25 cellular contexts compared by ENCODE assay signal in the genomic region with DNA sequence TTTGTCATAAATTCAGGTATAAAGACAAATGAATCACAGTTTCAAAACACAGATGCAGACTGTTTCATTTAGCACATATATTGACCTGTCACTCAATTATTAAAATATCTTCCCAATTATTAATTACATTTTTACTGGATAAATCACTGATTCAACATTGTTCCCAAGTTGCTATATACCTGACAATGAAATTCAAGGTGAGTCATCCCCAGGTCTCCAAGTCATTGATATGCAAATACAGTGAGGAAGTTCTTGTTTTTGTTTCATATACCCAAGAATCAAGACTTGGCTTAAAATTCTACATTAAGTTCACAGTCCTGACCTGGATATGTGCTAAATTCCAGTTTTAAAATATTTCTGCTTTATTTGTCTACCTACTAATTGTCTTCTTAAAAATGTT.
"Had no signal": no experiment of that assay in that cellular context is flagged by ENCODE, and none has a peak within 500 bp of the region (broad histone marks: within the 10 kb centered on the region; RNA-seq: fewer than 3 reads in every experiment).

No MANE protein-coding gene starts in this region.

- H3K27me3 Mint-ChIP-seq: activated T-helper 17 cell treated with anti-CD3 and anti-CD28 coated beads, Interleukin-2, amount 50 U/mL, for 72 hours; effector memory CD8-positive, alpha-beta T cell; memory B cell; stimulated activated naive CD8-positive, alpha-beta T cell treated with anti-CD3 and anti-CD28 coated beads, Interleukin-15, amount 100 ng/mL, for 72 hours had no signal

- H3K9me3 ChIP-seq: esophagus squamous epithelium, gastroesophageal sphincter, mucosa of descending colon, tibial artery had no signal

- DNase-seq: activated T-cell treated with anti-CD3 and anti-CD28 coated beads, Interleukin-2, amount 50 U/mL, for 1 hour; aorta; central memory CD4-positive, alpha-beta T cell; effector memory CD8-positive, alpha-beta T cell; esophagus squamous epithelium; head of caudate nucleus; hypothalamus; immature natural killer cell; kidney glomerular epithelial cell; mucosa of descending colon; occipital lobe; posterior cingulate gyrus; small intestine; stimulated activated CD4-positive, alpha-beta T cell treated with anti-CD3 and anti-CD28 coated beads, Interleukin-2, amount 100 ng/mL, for 24 hours; stimulated activated naive CD8-positive, alpha-beta T cell treated with anti-CD3 and anti-CD28 coated beads, Interleukin-15, amount 100 ng/mL, for 72 hours; T-helper 9 cell; tibial artery had no signal

- H3K36me3 Mint-ChIP-seq: activated naive CD4-positive, alpha-beta T cell treated with anti-CD3 and anti-CD28 coated beads, Interleukin-2, amount 50 U/mL, for 72 hours; brain; immature natural killer cell; memory B cell; stimulated activated effector memory CD8-positive, alpha-beta T cell treated with anti-CD3 and anti-CD28 coated beads, Interleukin-12 subunit alpha, Interleukin-12 subunit beta, amount 100 ng/mL, for 72 hours had no signal

- H3K4me3 ChIP-seq: esophagus squamous epithelium, gastroesophageal sphincter, mucosa of descending colon, tibial artery had no signal

- H3K27me3 ChIP-seq: gastroesophageal sphincter, tibial artery had no signal

- H3K27ac Mint-ChIP-seq: activated T-helper 17 cell treated with anti-CD3 and anti-CD28 coated beads, Interleukin-2, amount 50 U/mL, for 72 hours; brain; effector memory CD8-positive, alpha-beta T cell; immature natural killer cell; memory B cell; stimulated activated effector memory CD8-positive, alpha-beta T cell treated with anti-CD3 and anti-CD28 coated beads, Interleukin-12 subunit alpha, Interleukin-12 subunit beta, amount 100 ng/mL, for 72 hours; stimulated activated naive CD8-positive, alpha-beta T cell treated with anti-CD3 and anti-CD28 coated beads, Interleukin-15, amount 100 ng/mL, for 72 hours had no signal

- H3K9me3 Mint-ChIP-seq: brain had no signal

- H3K4me3 Mint-ChIP-seq: activated T-helper 17 cell treated with anti-CD3 and anti-CD28 coated beads, Interleukin-2, amount 50 U/mL, for 72 hours; brain; effector memory CD8-positive, alpha-beta T cell; immature natural killer cell; memory B cell; stimulated activated effector memory CD8-positive, alpha-beta T cell treated with anti-CD3 and anti-CD28 coated beads, Interleukin-12 subunit alpha, Interleukin-12 subunit beta, amount 100 ng/mL, for 72 hours; stimulated activated naive CD8-positive, alpha-beta T cell treated with anti-CD3 and anti-CD28 coated beads, Interleukin-15, amount 100 ng/mL, for 72 hours had no signal

- H3K27ac ChIP-seq: esophagus squamous epithelium, gastroesophageal sphincter, tibial artery had no signal

- FAIRE-seq: endothelial cell of umbilical vein, small intestine had no signal

- ATAC-seq: activated naive CD4-positive, alpha-beta T cell treated with anti-CD3 and anti-CD28 coated beads, Interleukin-2, amount 50 U/mL, for 72 hours; activated T-helper 17 cell treated with anti-CD3 and anti-CD28 coated beads, Interleukin-2, amount 50 U/mL, for 72 hours; effector memory CD8-positive, alpha-beta T cell; gastroesophageal sphincter; mucosa of descending colon; sciatic nerve; stimulated activated effector memory CD8-positive, alpha-beta T cell treated with anti-CD3 and anti-CD28 coated beads, Interleukin-12 subunit alpha, Interleukin-12 subunit beta, amount 100 ng/mL, for 72 hours; stimulated activated naive CD8-positive, alpha-beta T cell treated with anti-CD3 and anti-CD28 coated beads, Interleukin-15, amount 100 ng/mL, for 72 hours had no signal

- H3K4me1 ChIP-seq: esophagus squamous epithelium, gastroesophageal sphincter, tibial artery had no signal

- H3K36me3 ChIP-seq: esophagus squamous epithelium, gastroesophageal sphincter, tibial artery had no signal

- H3K4me1 Mint-ChIP-seq: activated T-helper 17 cell treated with anti-CD3 and anti-CD28 coated beads, Interleukin-2, amount 50 U/mL, for 72 hours; immature natural killer cell; memory B cell; stimulated activated effector memory CD8-positive, alpha-beta T cell treated with anti-CD3 and anti-CD28 coated beads, Interleukin-12 subunit alpha, Interleukin-12 subunit beta, amount 100 ng/mL, for 72 hours; stimulated activated naive CD8-positive, alpha-beta T cell treated with anti-CD3 and anti-CD28 coated beads, Interleukin-15, amount 100 ng/mL, for 72 hours had no signal
